ENCODE assay signal across 18 cellular contexts in the genomic region with DNA sequence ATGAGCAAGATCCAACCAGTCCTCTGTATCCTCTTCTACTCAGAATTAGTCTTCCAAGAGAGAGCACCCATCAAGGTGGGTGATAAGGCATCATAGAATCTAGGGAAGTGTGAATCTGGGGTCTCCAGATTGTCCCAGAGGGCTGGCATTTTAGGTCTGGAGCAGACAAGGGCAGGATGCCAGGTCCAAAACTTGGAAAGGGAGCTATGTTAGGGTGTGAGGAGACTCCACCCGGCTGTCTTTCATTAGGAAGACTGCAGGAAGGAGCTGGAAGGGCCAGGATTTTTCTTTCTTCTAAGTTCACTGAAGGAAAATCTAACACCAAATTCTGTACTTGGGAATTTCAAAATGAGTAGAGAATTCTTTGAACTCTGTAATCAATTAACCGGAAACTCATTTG.
DNase-seq lines count a peak whose midpoint lies in the region; ATAC-seq, FAIRE-seq and TF ChIP-seq lines count a peak whose summit lies in the region.
"Had no signal": no experiment of that assay in that cellular context is flagged by ENCODE, and none has a peak within 500 bp of the region (broad histone marks: within the 10 kb centered on the region; RNA-seq: fewer than 3 reads in every experiment).

No MANE protein-coding gene starts in this region.

- WGBS in SK-N-SH (ENCODE audit: low lambda C conversion rate): 81% methylated on average over 2 of the region's 2 CpGs
- WGBS in suprapubic skin: 14% methylated on average over 2 of the region's 2 CpGs

- no peak for FAIRE-seq in kidney (lab: Jason Lieb, UNC)

- CTCF ChIA-PET in SK-N-SH (lab: Yijun Ruan, JAX): interaction anchor here (0.5 kb wide), 1 partner anchor 10 kb away, joined by 3 read pairs; no protein-coding TSS in a partner anchor

- no peaks in the 10 kb centered on the region for H3K9me3 Mint-ChIP-seq in activated T-helper 17 cell treated with anti-CD3 and anti-CD28 coated beads, Interleukin-2, amount 50 U/mL, for 72 hours
- H3K9me3 Mint-ChIP-seq: naive B cell had no signal

- H3K79me2 ChIP-seq in SK-N-SH (ENCODE audit: insufficient read depth): peaks cover 86% of the 10 kb centered on the region

- ATAC-seq in SK-N-SH treated with all-trans-retinoic acid at 6 μM for 48 hours (no peak), omental fat pad (ENCODE audit: low FRiP score) (no peak)
- no peak for ATAC-seq in activated T-helper 17 cell treated with anti-CD3 and anti-CD28 coated beads, Interleukin-2, amount 50 U/mL, for 72 hours (replicated peaks)

- 0 out of 2 replicates have a peak overlapping the region, but pooled peaks have one; percentile 91 for H3K4me2 ChIP-seq in SK-N-SH

- TF ChIP-seq RAD21 in SK-N-SH (IDR thresholded peaks at IDR 0.05; ENCODE audit: low read length): no peak

- TF ChIP-seq EP300 in SK-N-SH (IDR thresholded peaks at IDR 0.05; ENCODE audit: borderline replicate concordance in 1 of 2, low read depth in 1 of 2, low read length in 1 of 2) (no peak), suprapubic skin (IDR thresholded peaks at IDR 0.05) (no peak)

- H3F3A ChIP-seq in SK-N-SH (replicated peaks; ENCODE audit: insufficient read depth): peaks cover 28% of the 10 kb centered on the region

- no peaks in the 10 kb centered on the region for H3K27me3 Mint-ChIP-seq in activated T-helper 17 cell treated with anti-CD3 and anti-CD28 coated beads, Interleukin-2, amount 50 U/mL, for 72 hours
- H3K27me3 Mint-ChIP-seq: naive B cell had no signal

- H3K9me2 ChIP-seq in SK-N-SH: no peaks in the 10 kb centered on the region

- peak overlapping the region; percentile 43 to 86; a peak in 2 of 4 replicates for H3K27ac ChIP-seq in SK-N-SH (ENCODE audit: low read depth in 2 of 2, low read length in 1 of 2)
- H3K27ac ChIP-seq in kidney (ENCODE audit: low read depth in 2 of 2, low read length in 2 of 2): peak overlapping the region; percentile 18 to 42
- peak overlapping the region; percentile 2 for H3K27ac ChIP-seq in suprapubic skin
- H3K27ac ChIP-seq: HL-60 had no signal

- H3K4me1 ChIP-seq in SK-N-SH (ENCODE audit: control insufficient read depth in 1 of 2, insufficient read depth in 2 of 2, low read depth in 1 of 2, low read length in 1 of 2) (peaks cover 17 to 45% of the 10 kb centered on the region in 2 experiments), kidney (ENCODE audit: control insufficient read depth in 1 of 2, insufficient read depth in 1 of 2, low read depth in 1 of 2, low read length in 2 of 2) (peaks cover 31 to 42% of the 10 kb centered on the region in 2 donors), suprapubic skin (peaks cover 52% of the 10 kb centered on the region)

- no peaks in the 10 kb centered on the region for H3K36me3 ChIP-seq in SK-N-SH (replicated peaks in 1 of 2; ENCODE audit: control insufficient read depth in 1 of 2, insufficient read depth in 2 of 2, low read length in 1 of 2)
- no peaks in the 10 kb centered on the region for H3K36me3 ChIP-seq in kidney (ENCODE audit: control insufficient read depth in 1 of 2, insufficient read depth in 2 of 2, low read length in 2 of 2)
- H3K36me3 ChIP-seq in suprapubic skin: no peaks in the 10 kb centered on the region
- H3K36me3 ChIP-seq: esophagus squamous epithelium had no signal

- H3K4me3 ChIP-seq in SK-N-SH (ENCODE audit: low read depth in 2 of 2, low read length in 1 of 2): no peak overlapping the region
- H3K4me3 ChIP-seq in kidney (ENCODE audit: low read length in 2 of 2): no peak overlapping the region
- no peak overlapping the region for H3K4me3 ChIP-seq in suprapubic skin
- H3K4me3 ChIP-seq: esophagus squamous epithelium had no signal

- H3K27me3 ChIP-seq in SK-N-SH (ENCODE audit: insufficient read depth) (no peaks in the 10 kb centered on the region), suprapubic skin (no peaks in the 10 kb centered on the region)
- H3K27me3 ChIP-seq: esophagus squamous epithelium had no signal

- H3K9ac ChIP-seq in SK-N-SH (0 out of 2 replicates have a peak overlapping the region, but pooled peaks have one; percentile 2), kidney (ENCODE audit: low read length in 2 of 2) (no peak overlapping the region)

- DNase-seq in SK-N-SH (no peak), kidney (no peak), suprapubic skin (ENCODE audit: low spot score in 2 of 2) (no peak), activated gamma-delta T cell (lab: John Stamatoyannopoulos, UW) (no peak), NCI-H510A (lab: John Stamatoyannopoulos, UW) (no peak), omental fat pad (ENCODE audit: low spot score) (no peak)
- DNase-seq: ACHN; activated CD4-positive, alpha-beta T cell treated with anti-CD3 and anti-CD28 coated beads, Interleukin-2, amount 50 U/mL, for 1 hour; activated effector memory CD4-positive, alpha-beta T cell treated with anti-CD3 and anti-CD28 coated beads, Interleukin-2, amount 50 U/mL, for 16 hours; cerebellar nuclear complex; esophagus squamous epithelium; GOT3; naive B cell; T-helper 2 cell; trophoblast cell had no signal

- POLR2A ChIA-PET in SK-N-SH (lab: Yijun Ruan, JAX): interaction anchor here (0.6 kb wide), 1 partner anchor 246 kb away, joined by 6 read pairs; no protein-coding TSS in a partner anchor

- H2AFZ ChIP-seq in SK-N-SH (ENCODE audit: low read depth): no peak overlapping the region

- H3K9me3 ChIP-seq in SK-N-SH (no peaks in the 10 kb centered on the region), kidney (ENCODE audit: control insufficient read depth in 1 of 2, low read length in 2 of 2) (no peaks in the 10 kb centered on the region), suprapubic skin (no peaks in the 10 kb centered on the region)
- H3K9me3 ChIP-seq: esophagus squamous epithelium had no signal

- peaks cover 11% of the 10 kb centered on the region; the same call in 1 of the 2 replicates for H4K20me1 ChIP-seq in SK-N-SH (ENCODE audit: insufficient read depth)

- H3K4me1 Mint-ChIP-seq in activated T-helper 17 cell treated with anti-CD3 and anti-CD28 coated beads, Interleukin-2, amount 50 U/mL, for 72 hours: peaks cover 42% of the 10 kb centered on the region

- intact Hi-C loops in kidney (cut with DNase I): no loop called here

- H3K36me3 Mint-ChIP-seq in activated T-helper 17 cell treated with anti-CD3 and anti-CD28 coated beads, Interleukin-2, amount 50 U/mL, for 72 hours (ENCODE audit: low read depth): peaks cover 75% of the 10 kb centered on the region
- H3K36me3 Mint-ChIP-seq: naive B cell had no signal

- H3K27ac Mint-ChIP-seq in activated T-helper 17 cell treated with anti-CD3 and anti-CD28 coated beads, Interleukin-2, amount 50 U/mL, for 72 hours: peak overlapping the region; percentile 72

- no peak for TF ChIP-seq CTCF in SK-N-SH (IDR thresholded peaks at IDR 0.05)
- TF ChIP-seq CTCF in kidney (IDR thresholded peaks at IDR 0.05; ENCODE audit: borderline replicate concordance, extremely low read depth, insufficient read depth): no peak
- no peak for TF ChIP-seq CTCF in suprapubic skin (IDR thresholded peaks at IDR 0.05)
- no peak for TF ChIP-seq CTCF in omental fat pad (IDR thresholded peaks at IDR 0.05)

- TF ChIP-seq POLR2A in suprapubic skin (IDR thresholded peaks at IDR 0.05): no peak

- H3K4me3 Mint-ChIP-seq in activated T-helper 17 cell treated with anti-CD3 and anti-CD28 coated beads, Interleukin-2, amount 50 U/mL, for 72 hours: peak overlapping the region; percentile 14

TF ChIP-seq in SK-N-SH treated with all-trans-retinoic acid at 6 μM for 48 hours, 23 proteins besides CTCF, POLR2A, EP300 and RAD21:
- TF ChIP-seq BACH2 (CRISPR knock-in tag; IDR thresholded peaks at IDR 0.05; ENCODE audit: borderline replicate concordance): no peak
- TF ChIP-seq, protein P1, sequence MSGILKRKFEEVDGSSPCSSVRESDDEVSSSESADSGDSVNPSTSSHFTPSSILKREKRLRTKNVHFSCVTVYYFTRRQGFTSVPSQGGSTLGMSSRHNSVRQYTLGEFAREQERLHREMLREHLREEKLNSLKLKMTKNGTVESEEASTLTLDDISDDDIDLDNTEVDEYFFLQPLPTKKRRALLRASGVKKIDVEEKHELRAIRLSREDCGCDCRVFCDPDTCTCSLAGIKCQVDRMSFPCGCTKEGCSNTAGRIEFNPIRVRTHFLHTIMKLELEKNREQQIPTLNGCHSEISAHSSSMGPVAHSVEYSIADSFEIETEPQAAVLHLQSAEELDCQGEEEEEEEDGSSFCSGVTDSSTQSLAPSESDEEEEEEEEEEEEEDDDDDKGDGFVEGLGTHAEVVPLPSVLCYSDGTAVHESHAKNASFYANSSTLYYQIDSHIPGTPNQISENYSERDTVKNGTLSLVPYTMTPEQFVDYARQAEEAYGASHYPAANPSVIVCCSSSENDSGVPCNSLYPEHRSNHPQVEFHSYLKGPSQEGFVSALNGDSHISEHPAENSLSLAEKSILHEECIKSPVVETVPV (CRISPR knock-in tag; IDR thresholded peaks at IDR 0.05): no peak
- TF ChIP-seq CSDC2 (CRISPR knock-in tag; IDR thresholded peaks at IDR 0.05): no peak
- no peak for TF ChIP-seq RARB (CRISPR knock-in tag; IDR thresholded peaks at IDR 0.05)
- no peak for TF ChIP-seq GLIS3 (CRISPR knock-in tag; IDR thresholded peaks at IDR 0.05)
- no peak for TF ChIP-seq ZFP30 (CRISPR knock-in tag; IDR thresholded peaks at IDR 0.05)
- no peak for TF ChIP-seq ZFP3 (CRISPR knock-in tag; IDR thresholded peaks at IDR 0.05)

Comparison
In these comparisons a context has a peak if more than half of its experiments do, and no peak if none do; other contexts are left out.
1. H3K27ac ChIP-seq: peak in every context shown above with its lines; median percentile 64 in SK-N-SH; 30 in kidney; 2 in suprapubic skin.